Comparison of ENCODE assay signal across 16 cellular contexts in genomic region chr16:57282510-57283213, GRCh38. TPM values are rescaled to one million over a fixed set of nuclear protein-coding genes. Genes with fewer than 3 reads are reported as not detected.
A peak's percentile ranks its signal among the peaks of the same experiment; 100 is the strongest.
DNase-seq lines count a peak whose midpoint lies in the region; ATAC-seq and TF ChIP-seq lines count a peak whose summit lies in the region.
"Had no signal": no experiment of that assay in that cellular context is flagged by ENCODE, and none has a peak within 500 bp of the region (broad histone marks: within the 10 kb centered on the region; RNA-seq: fewer than 3 reads in every experiment).

No MANE protein-coding gene starts in this region.

- H3K36me3 Mint-ChIP-seq in brain (no peaks in the 10 kb centered on the region), memory B cell (no peaks in the 10 kb centered on the region)

- TF ChIP-seq POLR2A in thyroid gland (IDR thresholded peaks at IDR 0.05): no peak

- H3K4me3 Mint-ChIP-seq in brain: peak overlapping the region in 3 of 5 experiments; percentile 7 to 85 (median 83)
- no peak overlapping the region for H3K4me3 Mint-ChIP-seq in memory B cell

- intact Hi-C loops in thyroid gland (cut with DNase I): no loop called here

- no peaks in the 10 kb centered on the region for H3K36me3 ChIP-seq in H7 (replicated peaks; ENCODE audit: control insufficient read depth, insufficient read depth, low read length)
- no peaks in the 10 kb centered on the region for H3K36me3 ChIP-seq in thyroid gland
- H3K36me3 ChIP-seq: heart left ventricle, MG63, SJCRH30 had no signal

- no peak overlapping the region for H3K27ac Mint-ChIP-seq in brain
- H3K27ac Mint-ChIP-seq in memory B cell: peak overlapping the region; percentile 15

- H3K9me3 ChIP-seq in thyroid gland: no peaks in the 10 kb centered on the region
- H3K9me3 ChIP-seq: heart left ventricle, MG63, SJCRH30 had no signal

- H3K9me3 Mint-ChIP-seq in brain (peaks cover 0 to 6% (median 0%) of the 10 kb centered on the region in 5 experiments), memory B cell (no peaks in the 10 kb centered on the region)

- H3K4me1 Mint-ChIP-seq in brain (peaks cover 10% of the 10 kb centered on the region), memory B cell (peaks cover 6% of the 10 kb centered on the region)

- ATAC-seq in memory B cell (ENCODE audit: low read depth): no peak
- ATAC-seq in HG03196 (IDR thresholded peaks at IDR 0.05; ENCODE audit: unreplicated experiment): no peak
- ATAC-seq: activated CD4-positive, CD25-positive, alpha-beta regulatory T cell treated with anti-CD3 and anti-CD28 coated beads, Interleukin-2, amount 50 U/mL, for 24 hours had no signal

- TF ChIP-seq CTCF in brain (conservative IDR thresholded peaks at IDR 0.05): no peak
- TF ChIP-seq CTCF in thyroid gland (IDR thresholded peaks at IDR 0.05): no peak

- peaks cover 16 to 34% of the 10 kb centered on the region in 2 donors for H3K4me1 ChIP-seq in thyroid gland

- peaks cover 69% of the 10 kb centered on the region for H3K27me3 Mint-ChIP-seq in brain
- peaks cover 16% of the 10 kb centered on the region for H3K27me3 Mint-ChIP-seq in memory B cell

- DNase-seq in H7 (peak; percentile 36), memory B cell (ENCODE audit: low spot score in 2 of 2) (no peak), thyroid gland (peak; percentile 32 to 42), A172 (ENCODE audit: low spot score) (no peak), cerebellar cortex (ENCODE audit: low spot score) (no peak)
- DNase-seq: activated naive CD4-positive, alpha-beta T cell; kidney glomerular epithelial cell; MG63; NCI-H1930; NCI-H524; SJCRH30 had no signal

- H3K27ac ChIP-seq in thyroid gland: no peak overlapping the region
- H3K27ac ChIP-seq: SJCRH30 had no signal

- WGBS in thyroid gland, 2 donors: 75 to 77% methylated on average over 8 of the region's 8 CpGs

- H3K4me3 ChIP-seq in H7 (ENCODE audit: insufficient read depth, low read depth, low read length): no peak overlapping the region
- H3K4me3 ChIP-seq in thyroid gland (replicated peaks in 1 of 3): no peak overlapping the region
- H3K4me3 ChIP-seq: MG63, SJCRH30 had no signal

- H3K27me3 ChIP-seq in H7 (ENCODE audit: control insufficient read depth, insufficient read depth, low read length): peaks cover 30% of the 10 kb centered on the region
- H3K27me3 ChIP-seq in thyroid gland: no peaks in the 10 kb centered on the region

RNA-seq across cellular contexts. Expression of gene PLLP, which starts 1.8 kb away (rescaled TPM):
- 1.6 and 3.0 TPM in 2 replicates for total RNA-seq in H7 (2014; rRNA removed; shearing (Covaris generic))
- 153 TPM for polyA plus RNA-seq in brain (ENCODE audit: insufficient read depth, low read depth, low replicate concordance)
- total RNA-seq in thyroid gland: 10 to 100 TPM; 13.6 to 38.5 (median 30.1) TPM
- total RNA-seq in A172 (2014; rRNA removed; shearing (Covaris generic)): 0.55 TPM in 1 of 2 replicates, not detected in the other
- total RNA-seq: myocyte had no signal

RNA-seq across cellular contexts. Expression of gene ARL2BP, which starts 37.6 kb away (rescaled TPM):
- total RNA-seq in H7 (2014; rRNA removed; shearing (Covaris generic)): 27.7 and 28.3 TPM in 2 replicates
- 62.5 TPM for polyA plus RNA-seq in brain (ENCODE audit: insufficient read depth, low read depth, low replicate concordance)
- 10 to 100 TPM; 51.2 to 68.9 (median 60.0) TPM for total RNA-seq in thyroid gland
- total RNA-seq in A172 (2014; rRNA removed; shearing (Covaris generic)): 165 and 172 TPM in 2 replicates

Comparison
In these comparisons a context has a peak if more than half of its experiments do, and no peak if none do; other contexts are left out.
1. DNase-seq: peak in H7 (single experiment) and thyroid gland (2 of 2); none in memory B cell (0 of 2), A172 (single experiment) and cerebellar cortex (single experiment).